8 cellular contexts compared by ENCODE assay signal in the genomic region with DNA sequence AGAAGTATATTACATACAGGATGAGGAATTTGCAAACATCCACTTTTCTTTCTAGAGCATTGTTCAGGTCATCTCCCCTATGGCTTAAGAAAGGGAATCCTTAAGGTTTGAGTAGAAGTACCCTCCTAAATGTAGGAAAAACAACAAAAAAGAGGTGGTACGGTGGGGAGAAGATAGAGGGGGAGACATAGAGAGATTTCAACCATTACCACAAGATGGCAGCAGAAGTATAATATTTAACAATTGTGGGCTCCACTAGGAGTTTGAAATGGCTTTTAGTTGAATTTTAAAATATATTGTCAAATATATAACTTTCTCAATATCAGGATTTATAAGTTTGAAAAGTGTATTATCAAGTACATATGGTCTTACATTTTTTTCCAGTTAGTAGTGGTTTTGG.
DNase-seq lines count a peak whose midpoint lies in the region; ATAC-seq, FAIRE-seq and TF ChIP-seq lines count a peak whose summit lies in the region.

No MANE protein-coding gene starts in this region.

- H3K4me1 Mint-ChIP-seq in Caco-2 (ENCODE audit: low read depth, unreplicated experiment), result no peaks in the 10 kb centered on the region

- intact Hi-C loops in Caco-2 (cut with micrococcal nuclease; ENCODE audit: unreplicated experiment), result loop anchor here (1.0 to 5.0 kb wide), 5 partner anchors 47 to 961 kb away; no protein-coding TSS in a partner anchor
- intact Hi-C loops in heart left ventricle (cut with DNase I), result loop anchor here in 8 of 10 donors (5.0 to 10.0 kb wide), 7 partner anchors 46 to 1216 kb away; no protein-coding TSS in a partner anchor

- no peak overlapping the region for H3K27ac Mint-ChIP-seq in Caco-2 (ENCODE audit: unreplicated experiment)

- CTCF ChIA-PET in Caco-2 (lab: Charles Lee), result no interaction called here

- peak; percentile 72 for FAIRE-seq in H54 (lab: Jason Lieb, UNC)

- no peaks in the 10 kb centered on the region for H3K36me3 ChIP-seq in Caco-2 (ENCODE audit: control insufficient read depth, insufficient read depth, low read length)
- H3K36me3 ChIP-seq in RWPE2 (ENCODE audit: low read depth), result no peaks in the 10 kb centered on the region
- H3K36me3 ChIP-seq in heart left ventricle, result no peaks in the 10 kb centered on the region
- H3K36me3 ChIP-seq in thoracic aorta, result no peaks in the 10 kb centered on the region

- no peak overlapping the region for H3K27ac ChIP-seq in RWPE2 (ENCODE audit: poor library complexity, severe bottlenecking)
- peak overlapping the region in 5 of 12 donors; percentile 17 to 53 (median 26) for H3K27ac ChIP-seq in heart left ventricle
- H3K27ac ChIP-seq in thoracic aorta, result peak overlapping the region; percentile 78 to 85

- no peak for ATAC-seq in RWPE2 (ENCODE audit: low read depth)
- peak in 3 of 4 donors; percentile 55 to 70 (median 67) for ATAC-seq in heart left ventricle
- ATAC-seq in thoracic aorta (ENCODE audit: insufficient number of reproducible peaks, low FRiP score, low read depth), result no peak
- no peak for ATAC-seq in GM21528 (IDR thresholded peaks at IDR 0.05; ENCODE audit: low FRiP score, unreplicated experiment)
- no peak for ATAC-seq in GM18873 (IDR thresholded peaks at IDR 0.05; ENCODE audit: low FRiP score, unreplicated experiment)

- POLR2A ChIA-PET in Caco-2 (lab: Charles Lee), result no interaction called here

- TF ChIP-seq POLR2A in H54 (IDR thresholded peaks at IDR 0.05; ENCODE audit: low read depth, low read length) (no peak), heart left ventricle (IDR thresholded peaks at IDR 0.05) (no peak)

- H3K4me3 Mint-ChIP-seq in Caco-2 (ENCODE audit: unreplicated experiment), result no peak overlapping the region

- WGBS in heart left ventricle, 4 donors, result 4 to 7% (median 6%) methylated on average over 1 of the region's 1 CpG

- H3K27me3 Mint-ChIP-seq in Caco-2 (ENCODE audit: insufficient read depth, unreplicated experiment), result peaks cover 17% of the 10 kb centered on the region

- H3K27me3 ChIP-seq in Caco-2 (replicated peaks; ENCODE audit: control insufficient read depth, insufficient read depth, low read length), result no peaks in the 10 kb centered on the region
- peaks cover 3% of the 10 kb centered on the region for H3K27me3 ChIP-seq in RWPE2 (ENCODE audit: insufficient read depth, poor library complexity, severe bottlenecking)
- H3K27me3 ChIP-seq in heart left ventricle, result no peaks in the 10 kb centered on the region
- H3K27me3 ChIP-seq in thoracic aorta (replicated peaks; ENCODE audit: insufficient read depth), result no peaks in the 10 kb centered on the region

- H3K9me3 ChIP-seq in Caco-2 (no peaks in the 10 kb centered on the region), RWPE2 (ENCODE audit: severe bottlenecking) (no peaks in the 10 kb centered on the region), heart left ventricle (no peaks in the 10 kb centered on the region), thoracic aorta (no peaks in the 10 kb centered on the region)

- peak in 1 of 2 experiments; percentile 37 for DNase-seq in Caco-2
- no peak for DNase-seq in H54 (ENCODE audit: insufficient read length, low spot score)
- no peak for DNase-seq in RWPE2 (ENCODE audit: low spot score)
- DNase-seq in heart left ventricle, result no peak
- no peak for DNase-seq in thoracic aorta (ENCODE audit: low spot score)
- DNase-seq in NCI-H446 treated with DMSO at 0.1 percent for 48 hours (lab: John Stamatoyannopoulos, UW), result no peak

- BruUV-seq in Caco-2 (replicated peaks; lab: Mats Ljungman, UMichigan), result no TSS peak

- no peaks in the 10 kb centered on the region for H3K36me3 Mint-ChIP-seq in Caco-2 (ENCODE audit: insufficient read depth, unreplicated experiment)

- no peaks in the 10 kb centered on the region for H3K4me1 ChIP-seq in Caco-2
- no peaks in the 10 kb centered on the region for H3K4me1 ChIP-seq in RWPE2 (ENCODE audit: insufficient read depth, poor library complexity, severe bottlenecking)
- peaks cover 0 to 63% (median 6%) of the 10 kb centered on the region in 12 donors for H3K4me1 ChIP-seq in heart left ventricle
- peaks cover 46 to 97% of the 10 kb centered on the region in 2 donors for H3K4me1 ChIP-seq in thoracic aorta (ENCODE audit: control insufficient read depth in 1 of 2, low read depth in 2 of 2)

- no peaks in the 10 kb centered on the region for H3K9me3 Mint-ChIP-seq in Caco-2 (ENCODE audit: unreplicated experiment)

- H3K4me3 ChIP-seq in Caco-2 (ENCODE audit: low read depth, low read length) (no peak overlapping the region), RWPE2 (ENCODE audit: severe bottlenecking) (no peak overlapping the region), heart left ventricle (no peak overlapping the region), thoracic aorta (peak overlapping the region; percentile 31)

- TF ChIP-seq CTCF in Caco-2 (IDR thresholded peaks at IDR 0.05; ENCODE audit: insufficient read depth in 1 of 2, low read depth in 1 of 2, low read length in 1 of 2, severe bottlenecking in 1 of 2, unreplicated experiment in 1 of 2) (peak; percentile 79 to 80), RWPE2 (IDR thresholded peaks at IDR 0.05; ENCODE audit: poor library complexity, severe bottlenecking) (peak; percentile 80), heart left ventricle (IDR thresholded peaks at IDR 0.05) (peak; percentile 38 to 75 (median 59)), thoracic aorta (IDR thresholded peaks at IDR 0.05) (peak; percentile 63)

Comparison
In these comparisons a context has a peak if more than half of its experiments do, and no peak if none do; other contexts are left out.
1. ATAC-seq: peak in heart left ventricle (3 of 4); none in RWPE2 (single experiment), thoracic aorta (single experiment), GM21528 (single experiment) and GM18873 (single experiment).
2. Peak in every context shown above with its lines, with median percentiles within 50 percentile points of each other: CTCF ChIP-seq.